1 cellular context compared by ENCODE assay signal in genomic region chr1:116852910-116853309, GRCh38.
A peak's percentile ranks its signal among the peaks of the same experiment; 100 is the strongest.
TF ChIP-seq lines count a peak whose summit lies in the region.

No MANE protein-coding gene starts in this region.

TF ChIP-seq in K562, 482 proteins besides CTCF, POLR2A, EP300 and RAD21 (continued from another document):
- TF ChIP-seq ZBTB9 (CRISPR knock-in tag; IDR thresholded peaks at IDR 0.05), result no peak
- no peak for TF ChIP-seq ZNF583 (CRISPR knock-in tag; IDR thresholded peaks at IDR 0.05)
- peak; percentile 83 for TF ChIP-seq ZNF263 (CRISPR knock-in tag; IDR thresholded peaks at IDR 0.05; ENCODE audit: borderline replicate concordance)
- TF ChIP-seq ZFPM2 (CRISPR knock-in tag; IDR thresholded peaks at IDR 0.05), result no peak
- no peak for TF ChIP-seq XRCC5 (IDR thresholded peaks at IDR 0.05; ENCODE audit: low read depth, low read length)
- TF ChIP-seq CEBPG (CRISPR knock-in tag; IDR thresholded peaks at IDR 0.05), result 0 out of 2 replicates have a peak, but pooled peaks have one; percentile 15
- TF ChIP-seq CEBPG (tag; conservative IDR thresholded peaks at IDR 0.05 in 1 of 2, IDR thresholded peaks at IDR 0.05 in 1 of 2), result no peak
- no peak for TF ChIP-seq ZNF253 (CRISPR knock-in tag; conservative IDR thresholded peaks at IDR 0.05)
- no peak for TF ChIP-seq PHB2 (IDR thresholded peaks at IDR 0.05; ENCODE audit: low read depth)
- TF ChIP-seq CCNT2 (IDR thresholded peaks at IDR 0.05; ENCODE audit: borderline replicate concordance, extremely low read depth, insufficient read length, low read depth, low read length), result no peak
- TF ChIP-seq MGA (IDR thresholded peaks at IDR 0.05), result peak; percentile 66
- TF ChIP-seq RCOR1 (IDR thresholded peaks at IDR 0.05; ENCODE audit: borderline replicate concordance in 1 of 2, low read depth in 2 of 2, low read length in 2 of 2), result 0 out of 4 replicates have a peak, but pooled peaks of 1 of the 2 experiments have one; percentile 5
- no peak for TF ChIP-seq MAFK (IDR thresholded peaks at IDR 0.05; ENCODE audit: low read length)
- no peak for TF ChIP-seq RBBP5 (IDR thresholded peaks at IDR 0.05; ENCODE audit: borderline replicate concordance, insufficient read depth, low read length, poor library complexity, severe bottlenecking)
- TF ChIP-seq MTA3 (IDR thresholded peaks at IDR 0.05; ENCODE audit: borderline replicate concordance), result no peak
- no peak for TF ChIP-seq GTF2E2 (tag; IDR thresholded peaks at IDR 0.05)
- TF ChIP-seq KLF10 (CRISPR knock-in tag; IDR thresholded peaks at IDR 0.05), result no peak
- no peak for TF ChIP-seq ZNF436 (CRISPR knock-in tag; IDR thresholded peaks at IDR 0.05)
- TF ChIP-seq KDM1A (IDR thresholded peaks at IDR 0.05), result no peak
- no peak for TF ChIP-seq USF1 (CRISPR knock-in tag; IDR thresholded peaks at IDR 0.05)
- TF ChIP-seq ZBTB34 (CRISPR knock-in tag; IDR thresholded peaks at IDR 0.05), result no peak
- TF ChIP-seq MAX (CRISPR knock-in tag; IDR thresholded peaks at IDR 0.05), result 0 out of 2 replicates have a peak, but pooled peaks have one; percentile 17
- TF ChIP-seq FOXK1 (CRISPR knock-in tag; IDR thresholded peaks at IDR 0.05; ENCODE audit: borderline replicate concordance), result 0 out of 2 replicates have a peak, but pooled peaks have one; percentile 23
- no peak for TF ChIP-seq TGIF2 (CRISPR knock-in tag; IDR thresholded peaks at IDR 0.05)
- no peak for TF ChIP-seq ZNF12 (CRISPR knock-in tag; IDR thresholded peaks at IDR 0.05)
- no peak for TF ChIP-seq CSDE1 (IDR thresholded peaks at IDR 0.05)
- TF ChIP-seq XRCC3 (IDR thresholded peaks at IDR 0.05), result no peak
- TF ChIP-seq TBP (optimal IDR thresholded peaks at IDR 0.05; ENCODE audit: low read depth, low read length), result no peak
- no peak for TF ChIP-seq RNF2 (IDR thresholded peaks at IDR 0.05)
- TF ChIP-seq GABPA (tag; conservative IDR thresholded peaks at IDR 0.05; ENCODE audit: low read depth), result no peak
TF ChIP-seq in K562: peak in this region for 6.
